ENCODE assay signal across 15 cellular contexts in the genomic region with DNA sequence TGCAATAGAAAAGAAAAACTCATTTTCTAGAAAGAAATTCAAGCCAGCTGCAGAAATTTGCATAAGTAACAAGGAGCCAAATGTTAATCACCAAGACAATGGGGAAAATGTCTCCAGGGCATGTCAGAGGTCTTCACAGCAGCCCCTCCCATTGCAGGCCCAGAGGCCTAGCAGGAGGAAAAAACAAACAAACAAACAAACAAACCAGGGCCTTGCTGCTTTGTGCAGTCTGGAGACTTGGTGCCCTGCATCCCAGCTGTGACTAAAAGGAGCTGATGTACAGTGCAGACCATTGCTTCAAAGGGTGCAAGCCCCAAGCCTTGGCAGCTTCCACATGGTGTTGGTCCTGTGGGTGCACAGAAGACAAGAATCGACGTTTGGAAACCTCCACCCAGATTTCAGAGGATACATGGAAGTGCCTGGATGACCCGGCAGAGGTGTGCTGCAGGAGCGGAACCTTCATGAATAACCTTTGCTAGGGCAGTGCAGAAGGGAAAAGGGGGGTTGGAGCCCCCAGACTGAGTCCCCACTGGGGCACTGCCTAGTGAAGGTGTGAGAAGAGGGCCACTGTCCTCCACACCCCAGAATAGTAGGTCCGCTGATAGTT.
DNase-seq lines count a peak whose midpoint lies in the region; FAIRE-seq and TF ChIP-seq lines count a peak whose summit lies in the region.
"Had no signal": no experiment of that assay in that cellular context is flagged by ENCODE, and none has a peak within 500 bp of the region (broad histone marks: within the 10 kb centered on the region; RNA-seq: fewer than 3 reads in every experiment).

No MANE protein-coding gene starts in this region.

- 93% methylated on average over 5 of the region's 5 CpGs; no CpG with 5 or more reads in 1 of the 2 experiments for WGBS in H1 (ENCODE audit: extremely low coverage in 1 of 2, insufficient coverage in 1 of 2, insufficient read length in 1 of 2, insufficient replicate concordance in 2 of 2, low coverage in 1 of 2, low lambda C conversion rate in 2 of 2, missing lambda C conversion rate in 1 of 2), 2 experiments
- no CpG with 5 or more reads among the region's 5 CpGs for WGBS in mesendoderm (ENCODE audit: extremely low coverage, insufficient coverage, low lambda C conversion rate)

- H3K4me1 ChIP-seq in HUES48 (ENCODE audit: control insufficient read depth, insufficient read depth, low read length) = peaks cover 16% of the 10 kb centered on the region
- peaks cover 2 to 7% (median 3%) of the 10 kb centered on the region in 4 experiments; a peak in 5 of 7 replicates for H3K4me1 ChIP-seq in H1 (replicated peaks in 1 of 4; ENCODE audit: control insufficient read depth in 3 of 4, insufficient read depth in 4 of 4, low read length in 3 of 4)
- H3K4me1 ChIP-seq in mesendoderm (ENCODE audit: control insufficient read depth, low read depth, low read length) = peaks cover 4% of the 10 kb centered on the region
- H3K4me1 ChIP-seq: BLaER1 had no signal

- TF ChIP-seq RAD21 in H1 (IDR thresholded peaks at IDR 0.05 in 1 of 2, conservative IDR thresholded peaks at IDR 0.05 in 1 of 2; ENCODE audit: low read depth in 2 of 2, low read length in 2 of 2) = no peak

- H3K36me3 ChIP-seq in HUES48 (ENCODE audit: control insufficient read depth, insufficient read depth, low read length) (no peaks in the 10 kb centered on the region), H1 (ENCODE audit: control insufficient read depth in 2 of 4, insufficient read depth in 4 of 4, low read length in 3 of 4) (no peaks in the 10 kb centered on the region), mesendoderm (ENCODE audit: control insufficient read depth, insufficient read depth, low read length) (no peaks in the 10 kb centered on the region)
- H3K36me3 ChIP-seq: BLaER1 had no signal

- H3K4me3 Mint-ChIP-seq in mesothelial cell of epicardium = no peak overlapping the region
- H3K4me3 Mint-ChIP-seq: CD4-positive, CD25-positive, alpha-beta regulatory T cell had no signal

- TF ChIP-seq CTCF in H1 (IDR thresholded peaks at IDR 0.05; ENCODE audit: control extremely low read depth in 1 of 3, insufficient read depth in 1 of 3, low read depth in 1 of 3, low read length in 3 of 3) (no peak), mesothelial cell of epicardium (IDR thresholded peaks at IDR 0.05; ENCODE audit: unreplicated experiment) (no peak)

- H3K79me1 ChIP-seq in H1 (ENCODE audit: low read depth, low read length) (no peaks in the 10 kb centered on the region), mesendoderm (ENCODE audit: low read length) (no peaks in the 10 kb centered on the region)

- no peak overlapping the region for H4K5ac ChIP-seq in H1 (ENCODE audit: insufficient read length, low read depth, low read length)
- H4K5ac ChIP-seq in mesendoderm (ENCODE audit: low read length) = no peak overlapping the region

- H3K4me1 Mint-ChIP-seq in mesothelial cell of epicardium = peaks cover 18% of the 10 kb centered on the region
- H3K4me1 Mint-ChIP-seq: CD4-positive, CD25-positive, alpha-beta regulatory T cell had no signal

- H3K9me3 ChIP-seq in HUES48 (ENCODE audit: control insufficient read depth, insufficient read depth, low read length) (no peaks in the 10 kb centered on the region), H1 (ENCODE audit: insufficient read depth in 2 of 2, low read depth in 1 of 2, low read length in 1 of 2) (0 out of 4 replicates have a peak, but pooled peaks cover 0 to 3% of the 10 kb centered on the region in 2 experiments)
- H3K9me3 ChIP-seq: A549 had no signal

- H3K18ac ChIP-seq in H1 (ENCODE audit: extremely low read depth, low read length) (no peak overlapping the region; the same call in 1 of the 2 replicates), mesendoderm (ENCODE audit: low read length) (no peak overlapping the region)

- no peak for FAIRE-seq in H1 (lab: Jason Lieb, UNC)
- FAIRE-seq: A549, GM12878, GM18507, HepG2 had no signal

- H3K4ac ChIP-seq in H1 (replicated peaks; ENCODE audit: insufficient read length, low read depth, low read length) (no peak overlapping the region), mesendoderm (ENCODE audit: low read depth, low read length) (no peak overlapping the region)

- H3K9me3 Mint-ChIP-seq in mesothelial cell of epicardium = peaks cover 11% of the 10 kb centered on the region

- H3K27me3 ChIP-seq in HUES48 (ENCODE audit: control insufficient read depth, insufficient read depth, low read length) (no peaks in the 10 kb centered on the region), H1 (replicated peaks in 1 of 4; ENCODE audit: control insufficient read depth in 3 of 4, extremely low read depth in 1 of 4, insufficient read depth in 3 of 4, low read length in 3 of 4) (no peaks in the 10 kb centered on the region), mesendoderm (ENCODE audit: insufficient read depth, low read length, poor library complexity) (no peaks in the 10 kb centered on the region)
- H3K27me3 ChIP-seq: BLaER1 had no signal

- DNase-seq in H1 (ENCODE audit: low read depth in 1 of 2, low spot score in 2 of 2) (peak in 1 of 2 experiments; percentile 5), mesendoderm (peak; percentile 72), mesothelial cell of epicardium (ENCODE audit: low spot score in 2 of 2, unreplicated experiment in 2 of 2) (no peak), NCI-H446 treated with DMSO at 0.1 percent for 48 hours (lab: John Stamatoyannopoulos, UW) (no peak), globus pallidus (ENCODE audit: low spot score) (no peak)
- DNase-seq: AML-193; CD4-positive, CD25-positive, alpha-beta regulatory T cell; DMS53; H7 had no signal

- H3K23ac ChIP-seq in H1 (ENCODE audit: insufficient read length) (no peak overlapping the region), mesendoderm (ENCODE audit: low read length) (no peak overlapping the region)

- peak overlapping the region; percentile 62; the same call in 1 of the 2 replicates for H2BK12ac ChIP-seq in H1 (ENCODE audit: low read depth, low read length)

- peaks cover 2% of the 10 kb centered on the region for H3K36me3 Mint-ChIP-seq in mesothelial cell of epicardium
- H3K36me3 Mint-ChIP-seq: CD4-positive, CD25-positive, alpha-beta regulatory T cell had no signal

- no peak overlapping the region for H2AFZ ChIP-seq in H1 (ENCODE audit: low read length)

- no peak overlapping the region for H4K8ac ChIP-seq in H1 (ENCODE audit: extremely low read depth, insufficient read depth, low read length)
- H4K8ac ChIP-seq in mesendoderm (ENCODE audit: low read depth, low read length) = no peak overlapping the region

- H3K79me2 ChIP-seq in H1 (ENCODE audit: control insufficient read depth in 1 of 2, insufficient read depth in 2 of 2, low read length in 2 of 2) (no peaks in the 10 kb centered on the region), mesendoderm (ENCODE audit: control insufficient read depth, insufficient read depth, low read length) (no peaks in the 10 kb centered on the region)

- H3K27ac ChIP-seq in HUES48 (ENCODE audit: low read depth, low read length) (peak overlapping the region; percentile 35), H1 (ENCODE audit: low read depth, low read length) (no peak overlapping the region), mesendoderm (ENCODE audit: low read depth, low read length) (no peak overlapping the region)
- H3K27ac ChIP-seq: A549, BLaER1 had no signal

- H3K4me3 ChIP-seq in HUES48 (ENCODE audit: low read depth, low read length) = no peak overlapping the region
- H3K4me3 ChIP-seq in H1 (ENCODE audit: extremely low read depth in 1 of 4, insufficient read depth in 2 of 4, low read depth in 3 of 4, low read length in 4 of 4) = no peak overlapping the region
- H3K4me3 ChIP-seq in mesendoderm (ENCODE audit: low read length) = no peak overlapping the region
- H3K4me3 ChIP-seq: A549, BLaER1, GM12878 had no signal

- H2BK5ac ChIP-seq in H1 (ENCODE audit: low read depth, low read length) (no peak overlapping the region; the same call in 1 of the 2 replicates), mesendoderm (ENCODE audit: low read length) (no peak overlapping the region)

- H4K20me1 ChIP-seq in H1 (replicated peaks in 1 of 2; ENCODE audit: control insufficient read depth in 1 of 2, insufficient read depth in 2 of 2, low read length in 2 of 2) = no peaks in the 10 kb centered on the region
- H4K20me1 ChIP-seq: BLaER1 had no signal

- no peak overlapping the region for H2BK20ac ChIP-seq in H1 (ENCODE audit: low read length)

- POLR2A ChIA-PET in H1 (lab: Charles Lee; ENCODE audit: partially characterized antibody) = interaction anchor here (0.7 kb wide), 1 partner anchor 21 kb away, joined by 3 read pairs; no protein-coding TSS in a partner anchor

- no peaks in the 10 kb centered on the region for H3K23me2 ChIP-seq in H1 (ENCODE audit: low read depth, low read length)

- H3K27me3 Mint-ChIP-seq in mesothelial cell of epicardium (ENCODE audit: low read depth) = no peaks in the 10 kb centered on the region

- no peak for TF ChIP-seq EP300 in H1 (IDR thresholded peaks at IDR 0.05; ENCODE audit: borderline replicate concordance in 1 of 2, low read depth in 2 of 2, low read length in 2 of 2)

- H2BK15ac ChIP-seq in H1 (ENCODE audit: low read length) (no peak overlapping the region), mesendoderm (replicated peaks; ENCODE audit: low read depth) (no peak overlapping the region)

- H3K4me2 ChIP-seq in H1 (ENCODE audit: insufficient read depth in 1 of 2, low read depth in 2 of 2, low read length in 2 of 2) (no peak overlapping the region), mesendoderm (ENCODE audit: low read length) (no peak overlapping the region)
- H3K4me2 ChIP-seq: A549, BLaER1 had no signal

- no peak overlapping the region for H3K56ac ChIP-seq in H1 (replicated peaks; ENCODE audit: insufficient read length, low read depth, low read length)
- peak overlapping the region; percentile 60 for H3K56ac ChIP-seq in mesendoderm (ENCODE audit: low read length)

- H2BK120ac ChIP-seq in H1 (replicated peaks; ENCODE audit: low read depth, low read length) (no peak overlapping the region), mesendoderm (ENCODE audit: low read depth, low read length) (no peak overlapping the region)

- H3K14ac ChIP-seq in H1 (ENCODE audit: insufficient read length) = no peak overlapping the region

- H3K27ac Mint-ChIP-seq in mesothelial cell of epicardium = no peak overlapping the region
- H3K27ac Mint-ChIP-seq: CD4-positive, CD25-positive, alpha-beta regulatory T cell had no signal

- no peak overlapping the region for H2AK5ac ChIP-seq in H1 (ENCODE audit: low read depth, low read length)
- no peak overlapping the region for H2AK5ac ChIP-seq in mesendoderm (ENCODE audit: low read length)

- H3K9ac ChIP-seq in HUES48 (ENCODE audit: low read depth, low read length) (no peak overlapping the region), H1 (replicated peaks in 1 of 4; ENCODE audit: extremely low read depth in 1 of 4, low read depth in 3 of 4, low read length in 3 of 4) (no peak overlapping the region), mesendoderm (ENCODE audit: low read length) (no peak overlapping the region)
- H3K9ac ChIP-seq: BLaER1 had no signal

- TF ChIP-seq POLR2A in H1 (IDR thresholded peaks at IDR 0.05; ENCODE audit: control extremely low read depth in 1 of 2, low read depth in 2 of 2, low read length in 2 of 2) = no peak

- CTCF ChIA-PET in H1 (lab: Charles Lee; ENCODE audit: partially characterized antibody) = interaction anchor here (1.2 kb wide), 1 partner anchor 114 kb away, joined by 3 read pairs; no protein-coding TSS in a partner anchor

- no peak overlapping the region for H4K91ac ChIP-seq in H1 (replicated peaks; ENCODE audit: insufficient read length, low read length)

TF ChIP-seq in H1, 55 proteins besides CTCF, POLR2A, EP300 and RAD21 (continues in another document):
- no peak for TF ChIP-seq KDM5A (IDR thresholded peaks at IDR 0.05; ENCODE audit: low read length)
